In genomic region chr15:64535460-64536243, GRCh38 we compare ENCODE assay signal across 1 cellular context.
TF ChIP-seq lines count a peak whose summit lies in the region.

No MANE protein-coding gene starts in this region.

TF ChIP-seq in WTC11, 78 proteins besides CTCF, POLR2A, EP300 and RAD21 (continued from another document):
- TF ChIP-seq HMGXB4 (CRISPR knock-in tag; IDR thresholded peaks at IDR 0.05) (no peak), FOXK1 (CRISPR knock-in tag; IDR thresholded peaks at IDR 0.05) (no peak), ZNF396 (CRISPR knock-in tag; IDR thresholded peaks at IDR 0.05; ENCODE audit: borderline replicate concordance) (no peak), NR2C2 (CRISPR knock-in tag; IDR thresholded peaks at IDR 0.05) (no peak), NFYB (CRISPR knock-in tag; conservative IDR thresholded peaks at IDR 0.05; ENCODE audit: low read depth) (no peak), JAZF1 (CRISPR knock-in tag; IDR thresholded peaks at IDR 0.05) (no peak)
TF ChIP-seq in WTC11: peak in this region for 0.
